Comparison of ENCODE assay signal across 1 cellular context in genomic region chr9:14072850-14073249, GRCh38.
TF ChIP-seq lines count a peak whose summit lies in the region.

No MANE protein-coding gene starts in this region.

TF ChIP-seq in HepG2, 621 proteins besides CTCF, POLR2A, EP300 and RAD21 (continued from another document):
- TF ChIP-seq ZNF281 (CRISPR knock-in tag; IDR thresholded peaks at IDR 0.05; ENCODE audit: borderline replicate concordance): no peak
- TF ChIP-seq YEATS4 (CRISPR knock-in tag; IDR thresholded peaks at IDR 0.05; ENCODE audit: borderline replicate concordance): no peak
- TF ChIP-seq HES4 (CRISPR knock-in tag; IDR thresholded peaks at IDR 0.05; ENCODE audit: borderline replicate concordance): no peak
- no peak for TF ChIP-seq NFIB (CRISPR knock-in tag; IDR thresholded peaks at IDR 0.05; ENCODE audit: borderline replicate concordance)
